ENCODE assay signal across 15 cellular contexts in the genomic region with DNA sequence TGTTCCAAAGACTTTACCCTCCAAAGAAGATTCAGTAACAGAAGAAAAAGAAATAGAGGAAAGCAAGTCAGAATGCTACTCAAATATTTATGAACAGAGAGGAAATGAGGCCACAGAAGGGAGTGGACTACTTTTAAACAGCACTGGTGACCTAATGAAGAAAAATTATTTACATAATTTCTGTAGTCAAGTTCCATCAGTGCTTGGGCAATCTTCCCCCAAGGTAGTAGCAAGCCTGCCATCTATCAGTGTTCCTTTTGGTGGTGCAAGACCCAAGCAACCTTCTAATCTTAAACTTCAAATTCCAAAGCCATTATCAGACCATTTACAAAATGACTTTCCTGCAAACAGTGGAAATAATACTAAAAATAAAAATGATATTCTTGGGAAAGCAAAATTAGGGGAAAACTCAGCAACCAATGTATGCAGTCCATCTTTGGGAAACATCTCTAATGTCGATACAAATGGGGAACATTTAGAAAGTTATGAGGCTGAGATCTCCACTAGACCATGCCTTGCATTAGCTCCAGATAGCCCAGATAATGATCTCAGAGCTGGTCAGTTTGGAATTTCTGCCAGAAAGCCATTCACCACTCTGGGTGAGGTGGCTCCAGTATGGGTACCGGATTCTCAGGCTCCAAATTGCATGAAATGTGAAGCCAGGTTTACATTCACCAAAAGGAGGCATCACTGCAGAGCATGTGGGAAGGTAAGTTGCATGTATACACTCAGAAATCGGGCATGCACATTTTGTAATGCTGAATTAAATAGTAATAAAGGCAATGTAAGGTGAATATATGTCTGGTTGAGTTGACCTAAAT.
DNase-seq lines count a peak whose midpoint lies in the region; ATAC-seq, FAIRE-seq and TF ChIP-seq lines count a peak whose summit lies in the region.
"Had no signal": no experiment of that assay in that cellular context is flagged by ENCODE, and none has a peak within 500 bp of the region (broad histone marks: within the 10 kb centered on the region; RNA-seq: fewer than 3 reads in every experiment).

No MANE protein-coding gene starts in this region.

- 0 out of 4 replicates have a peak, but pooled peaks of 1 of the 2 experiments have one; percentile 14 for TF ChIP-seq RAD21 in K562 (CRISPR knock-in tag; conservative IDR thresholded peaks at IDR 0.05 in 1 of 2, IDR thresholded peaks at IDR 0.05 in 1 of 2)

- no peaks in the 10 kb centered on the region for H3K9me1 ChIP-seq in K562 (ENCODE audit: control insufficient read depth, insufficient read depth, low read length)

- DNase-seq in SIG-M5 treated with dmso at 0.1 percent for 504 hours (lab: John Stamatoyannopoulos, UW; ENCODE audit: unreplicated experiment): peak; percentile 24
- no peak for DNase-seq in SIG-M5 (lab: John Stamatoyannopoulos, UW)
- no peak for DNase-seq in K562 (ENCODE audit: extremely low read depth in 1 of 4, low spot score in 3 of 4)
- DNase-seq in stimulated activated naive B cell treated with anti-CD40 and anti-IgM and Interleukin-4, amounts not matched to agents 10 μg/mL and 1 μg/mL and 100 μg/mL, for 72 hours: no peak
- no peak for DNase-seq in RPMI8226
- DNase-seq in CD8-positive, alpha-beta T cell: no peak
- DNase-seq: activated CD4-positive, alpha-beta memory T cell treated with anti-CD3 and anti-CD28 coated beads for 36 hours; erythroblast; NCI-H2081; PC-9; T-helper 2 cell; upper lobe of right lung had no signal

- H3K27me3 Mint-ChIP-seq in stimulated activated naive B cell treated with anti-CD40 and anti-IgM and Interleukin-4, amounts not matched to agents 10 μg/mL and 1 μg/mL and 100 μg/mL, for 72 hours: peaks cover 42 to 43% of the 10 kb centered on the region in 2 donors
- no peaks in the 10 kb centered on the region for H3K27me3 Mint-ChIP-seq in CD8-positive, alpha-beta T cell (ENCODE audit: low read depth)
- H3K27me3 Mint-ChIP-seq: activated CD4-positive, alpha-beta memory T cell treated with anti-CD3 and anti-CD28 coated beads for 36 hours had no signal

- no peaks in the 10 kb centered on the region for H3K79me2 ChIP-seq in K562 (ENCODE audit: control insufficient read depth, insufficient read depth, low read length)

- no TSS peak for BruUV-seq in K562 (replicated peaks; lab: Mats Ljungman, UMichigan)

- H3K27me3 ChIP-seq in K562 (ENCODE audit: control insufficient read depth in 2 of 2, insufficient read depth in 2 of 2, low read length in 2 of 2): no peaks in the 10 kb centered on the region
- H3K27me3 ChIP-seq in CD8-positive, alpha-beta T cell (ENCODE audit: insufficient read depth, low read length): no peaks in the 10 kb centered on the region
- H3K27me3 ChIP-seq: cardiac muscle cell, upper lobe of right lung had no signal

- WGBS in K562 (ENCODE audit: insufficient coverage, low coverage, missing lambda C conversion rate): 66% methylated on average over 3 of the region's 3 CpGs

- in situ Hi-C loops in K562 (cut with MboI): no loop called here

- no peak for TF ChIP-seq EP300 in K562 (IDR thresholded peaks at IDR 0.05; ENCODE audit: low read length)

- peaks cover 7 to 21% of the 10 kb centered on the region in 2 donors for H3K4me1 Mint-ChIP-seq in stimulated activated naive B cell treated with anti-CD40 and anti-IgM and Interleukin-4, amounts not matched to agents 10 μg/mL and 1 μg/mL and 100 μg/mL, for 72 hours
- peaks cover 4% of the 10 kb centered on the region for H3K4me1 Mint-ChIP-seq in CD8-positive, alpha-beta T cell (ENCODE audit: low read depth)

- ATAC-seq in HG03469 (IDR thresholded peaks at IDR 0.05; ENCODE audit: unreplicated experiment) (peak; percentile 11), K562 (no peak), GM18873 (IDR thresholded peaks at IDR 0.05; ENCODE audit: low FRiP score, unreplicated experiment) (no peak)
- ATAC-seq in stimulated activated naive B cell treated with anti-CD40 and anti-IgM and Interleukin-4, amounts not matched to agents 10 μg/mL and 1 μg/mL and 100 μg/mL, for 72 hours (replicated peaks): peak; percentile 42 to 45
- no peak for ATAC-seq in CD8-positive, alpha-beta T cell
- ATAC-seq: upper lobe of right lung had no signal

- no peaks in the 10 kb centered on the region for H3K36me3 ChIP-seq in K562 (ENCODE audit: control insufficient read depth, insufficient read depth, low read length)
- no peaks in the 10 kb centered on the region for H3K36me3 ChIP-seq in CD8-positive, alpha-beta T cell (ENCODE audit: insufficient read depth, low read length)
- H3K36me3 ChIP-seq: cardiac muscle cell, upper lobe of right lung had no signal

- CTCF ChIA-PET in K562 (lab: Yijun Ruan, JAX; ENCODE audit: low intra/inter-chr PET ratio): no interaction called here
- CTCF ChIA-PET in CD8-positive, alpha-beta T cell (lab: Charles Lee): no interaction called here

- no peak overlapping the region for H3K4me2 ChIP-seq in K562 (ENCODE audit: insufficient read depth, low read length)
- H3K4me2 ChIP-seq: PC-9 had no signal

- no peak for FAIRE-seq in K562 (lab: Jason Lieb, UNC)

- no peak overlapping the region for H2AFZ ChIP-seq in K562 (ENCODE audit: low read depth, low read length)
- H2AFZ ChIP-seq: PC-9 had no signal

- no peak overlapping the region for H3K27ac ChIP-seq in K562 (ENCODE audit: extremely low read depth, low read depth, low read length)
- no peak overlapping the region for H3K27ac ChIP-seq in CD8-positive, alpha-beta T cell (ENCODE audit: low read depth, low read length)
- H3K27ac ChIP-seq: cardiac muscle cell, PC-9, upper lobe of right lung had no signal

- TF ChIP-seq CTCF in K562 (IDR thresholded peaks at IDR 0.05 in 2 of 3, conservative IDR thresholded peaks at IDR 0.05 in 1 of 3; ENCODE audit: insufficient read depth in 2 of 3, low read depth in 1 of 3, low read length in 3 of 3): no peak
- TF ChIP-seq CTCF in CD8-positive, alpha-beta T cell (IDR thresholded peaks at IDR 0.05): no peak

- TF ChIP-seq POLR2A in K562 (conservative IDR thresholded peaks at IDR 0.05): no peak

- intact Hi-C loops in K562 (cut with micrococcal nuclease): no loop called here
- intact Hi-C loops in CD8-positive, alpha-beta T cell (cut with DNase I, micrococcal nuclease): no loop called here

- no peak overlapping the region for H3K27ac Mint-ChIP-seq in stimulated activated naive B cell treated with anti-CD40 and anti-IgM and Interleukin-4, amounts not matched to agents 10 μg/mL and 1 μg/mL and 100 μg/mL, for 72 hours
- H3K27ac Mint-ChIP-seq in CD8-positive, alpha-beta T cell: no peak overlapping the region
- H3K27ac Mint-ChIP-seq: activated CD4-positive, alpha-beta memory T cell treated with anti-CD3 and anti-CD28 coated beads for 36 hours had no signal

- POLR2A ChIA-PET in K562 (lab: Yijun Ruan, JAX): interaction anchor here (1.0 kb wide), 1 partner anchor 12 kb away, joined by 3 read pairs; no protein-coding TSS in a partner anchor
- POLR2A ChIA-PET in CD8-positive, alpha-beta T cell (lab: Charles Lee): no interaction called here

- H4K20me1 ChIP-seq in K562 (replicated peaks; ENCODE audit: control insufficient read depth, insufficient read depth, low read length): no peaks in the 10 kb centered on the region

- H3K4me1 ChIP-seq in K562 (replicated peaks in 1 of 2; ENCODE audit: control insufficient read depth in 2 of 2, insufficient read depth in 2 of 2, low read length in 2 of 2): peaks cover 0 to 23% of the 10 kb centered on the region in 2 experiments; a peak in 2 of 5 replicates
- H3K4me1 ChIP-seq in CD8-positive, alpha-beta T cell (ENCODE audit: insufficient read depth, low read length): no peaks in the 10 kb centered on the region

- no peak overlapping the region for H3K9ac ChIP-seq in K562 (ENCODE audit: insufficient read depth in 1 of 2, low read depth in 2 of 2, low read length in 2 of 2)

- H3K36me3 Mint-ChIP-seq in stimulated activated naive B cell treated with anti-CD40 and anti-IgM and Interleukin-4, amounts not matched to agents 10 μg/mL and 1 μg/mL and 100 μg/mL, for 72 hours: no peaks in the 10 kb centered on the region
- H3K36me3 Mint-ChIP-seq in CD8-positive, alpha-beta T cell: peaks cover 19% of the 10 kb centered on the region
- H3K36me3 Mint-ChIP-seq: activated CD4-positive, alpha-beta memory T cell treated with anti-CD3 and anti-CD28 coated beads for 36 hours had no signal

- no peaks in the 10 kb centered on the region for H3K9me3 Mint-ChIP-seq in stimulated activated naive B cell treated with anti-CD40 and anti-IgM and Interleukin-4, amounts not matched to agents 10 μg/mL and 1 μg/mL and 100 μg/mL, for 72 hours
- no peaks in the 10 kb centered on the region for H3K9me3 Mint-ChIP-seq in CD8-positive, alpha-beta T cell
- H3K9me3 Mint-ChIP-seq: activated CD4-positive, alpha-beta memory T cell treated with anti-CD3 and anti-CD28 coated beads for 36 hours had no signal

- no peak overlapping the region for H3K4me3 Mint-ChIP-seq in stimulated activated naive B cell treated with anti-CD40 and anti-IgM and Interleukin-4, amounts not matched to agents 10 μg/mL and 1 μg/mL and 100 μg/mL, for 72 hours
- no peak overlapping the region for H3K4me3 Mint-ChIP-seq in CD8-positive, alpha-beta T cell
- H3K4me3 Mint-ChIP-seq: activated CD4-positive, alpha-beta memory T cell treated with anti-CD3 and anti-CD28 coated beads for 36 hours had no signal

- no peak overlapping the region for H3K4me3 ChIP-seq in K562
- H3K4me3 ChIP-seq in CD8-positive, alpha-beta T cell (ENCODE audit: low read depth, low read length): no peak overlapping the region
- H3K4me3 ChIP-seq: cardiac muscle cell, PC-9, upper lobe of right lung had no signal

- no peaks in the 10 kb centered on the region for H3K9me3 ChIP-seq in K562 (replicated peaks; ENCODE audit: control insufficient read depth, insufficient read depth, low read depth, low read length)
- no peaks in the 10 kb centered on the region for H3K9me3 ChIP-seq in CD8-positive, alpha-beta T cell (ENCODE audit: low read length)
- H3K9me3 ChIP-seq: upper lobe of right lung had no signal

TF ChIP-seq in K562, 482 proteins besides CTCF, POLR2A, EP300 and RAD21 (continues in another document):
- TF ChIP-seq, protein P1, sequence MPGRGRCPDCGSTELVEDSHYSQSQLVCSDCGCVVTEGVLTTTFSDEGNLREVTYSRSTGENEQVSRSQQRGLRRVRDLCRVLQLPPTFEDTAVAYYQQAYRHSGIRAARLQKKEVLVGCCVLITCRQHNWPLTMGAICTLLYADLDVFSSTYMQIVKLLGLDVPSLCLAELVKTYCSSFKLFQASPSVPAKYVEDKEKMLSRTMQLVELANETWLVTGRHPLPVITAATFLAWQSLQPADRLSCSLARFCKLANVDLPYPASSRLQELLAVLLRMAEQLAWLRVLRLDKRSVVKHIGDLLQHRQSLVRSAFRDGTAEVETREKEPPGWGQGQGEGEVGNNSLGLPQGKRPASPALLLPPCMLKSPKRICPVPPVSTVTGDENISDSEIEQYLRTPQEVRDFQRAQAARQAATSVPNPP (IDR thresholded peaks at IDR 0.05; ENCODE audit: borderline replicate concordance, insufficient read depth, insufficient read length): no peak
- TF ChIP-seq CEBPB (tag; IDR thresholded peaks at IDR 0.05) (0 out of 2 replicates have a peak, but pooled peaks have one; percentile 23), NR2F6 (CRISPR knock-in tag; IDR thresholded peaks at IDR 0.05) (no peak), XRCC3 (IDR thresholded peaks at IDR 0.05) (no peak), LARP7 (IDR thresholded peaks at IDR 0.05) (no peak), PCBP2 (IDR thresholded peaks at IDR 0.05; ENCODE audit: low read depth, low read length, poor library complexity, severe bottlenecking) (no peak), ELF4 (CRISPR knock-in tag; IDR thresholded peaks at IDR 0.05) (no peak)

Comparison
In these comparisons a context has a peak if more than half of its experiments do, and no peak if none do; other contexts are left out.
1. ATAC-seq: peak in HG03469 (single experiment) and stimulated activated naive B cell treated with anti-CD40 and anti-IgM and Interleukin-4, amounts not matched to agents 10 μg/mL and 1 μg/mL and 100 μg/mL, for 72 hours (2 of 2); none in K562 (single experiment), GM18873 (single experiment) and CD8-positive, alpha-beta T cell (single experiment).